ENCODE assay signal across 2 cellular contexts in genomic region chr3:57689367-57690053, GRCh38.
A peak's percentile ranks its signal among the peaks of the same experiment; 100 is the strongest.
TF ChIP-seq lines count a peak whose summit lies in the region.

No MANE protein-coding gene starts in this region.

TF ChIP-seq in HEK293, 187 proteins besides CTCF, POLR2A, EP300 and RAD21:
- TF ChIP-seq RBAK (tag by site-specific recombination; IDR thresholded peaks at IDR 0.05) (no peak), ZSCAN23 (tag by site-specific recombination; IDR thresholded peaks at IDR 0.05) (no peak), ZNF121 (tag by site-specific recombination; IDR thresholded peaks at IDR 0.05) (peak; percentile 64), ZNF843 (tag by site-specific recombination; IDR thresholded peaks at IDR 0.05) (no peak)

TF ChIP-seq in K562, 482 proteins besides CTCF, POLR2A, EP300 and RAD21:
- TF ChIP-seq ZFP30 (CRISPR knock-in tag; IDR thresholded peaks at IDR 0.05; ENCODE audit: borderline replicate concordance) (no peak), SMARCE1 (IDR thresholded peaks at IDR 0.05) (no peak), ZNF121 (CRISPR knock-in tag; conservative IDR thresholded peaks at IDR 0.05) (peak; percentile 76), GTF2F1 (IDR thresholded peaks at IDR 0.05; ENCODE audit: low read depth, low read length) (no peak), RBM25 (IDR thresholded peaks at IDR 0.05; ENCODE audit: low read depth, low read length, severe bottlenecking) (peak; percentile 9)
TF ChIP-seq in K562: peak in this region for 2.
